In genomic region chr6:116434056-116434725, GRCh38 we compare ENCODE assay signal across 17 cellular contexts.
"Had no signal": no experiment of that assay in that cellular context is flagged by ENCODE, and none has a peak within 500 bp of the region (broad histone marks: within the 10 kb centered on the region; RNA-seq: fewer than 3 reads in every experiment).

No MANE protein-coding gene starts in this region.

- ATAC-seq: foreskin keratinocyte; psoas muscle; stimulated activated naive B cell treated with anti-CD40 and anti-IgM and Interleukin-4, amounts not matched to agents 10 μg/mL and 1 μg/mL and 100 μg/mL, for 72 hours had no signal

- DNase-seq: colonic mucosa; dermis blood vessel endothelial cell; erythroblast; foreskin keratinocyte; head of caudate nucleus; kidney glomerular epithelial cell; mesendoderm; naive B cell; nephron progenitor cell; psoas muscle; sigmoid colon; stimulated activated CD4-positive, alpha-beta T cell treated with anti-CD3 and anti-CD28 coated beads, Interleukin-2, amount 100 ng/mL, for 24 hours; stimulated activated CD4-positive, alpha-beta T cell treated with anti-CD3 and anti-CD28 coated beads, Interleukin-4, amount 100 ng/mL, for 4 hours; stimulated activated naive B cell treated with anti-CD40 and anti-IgM and Interleukin-4, amounts not matched to agents 10 μg/mL and 1 μg/mL and 100 μg/mL, for 72 hours; stomach; substantia nigra; transverse colon had no signal
